In genomic region chr7:130939285-130940095, GRCh38 we compare ENCODE assay signal across 9 cellular contexts.
DNase-seq lines count a peak whose midpoint lies in the region; ATAC-seq and TF ChIP-seq lines count a peak whose summit lies in the region.
"Had no signal": no experiment of that assay in that cellular context is flagged by ENCODE, and none has a peak within 500 bp of the region (broad histone marks: within the 10 kb centered on the region; RNA-seq: fewer than 3 reads in every experiment).

No MANE protein-coding gene starts in this region.

- intact Hi-C loops in psoas muscle (cut with DNase I): loop anchor here (5.0 kb wide), 2 partner anchors 42 to 47 kb away; no protein-coding TSS in a partner anchor
- intact Hi-C loops in lower lobe of right lung (cut with DNase I): no loop called here

- no peaks in the 10 kb centered on the region for H3K9me3 Mint-ChIP-seq in effector memory CD8-positive, alpha-beta T cell

- H3K27ac Mint-ChIP-seq in effector memory CD8-positive, alpha-beta T cell: peak overlapping the region; percentile 98 to 99

- TF ChIP-seq POLR2A in Peyer's patch (IDR thresholded peaks at IDR 0.05): no peak

- H3K27ac ChIP-seq in Peyer's patch (peak overlapping the region; percentile 66 to 82 (median 69)), psoas muscle (peak overlapping the region; percentile 94), lower lobe of right lung (no peak overlapping the region), WERI-Rb-1 (no peak overlapping the region)

- no peaks in the 10 kb centered on the region for H3K36me3 ChIP-seq in Peyer's patch
- peaks cover 0 to 12% of the 10 kb centered on the region in 2 donors for H3K36me3 ChIP-seq in psoas muscle (ENCODE audit: insufficient read depth in 1 of 2, low read depth in 1 of 2)
- peaks cover 20% of the 10 kb centered on the region for H3K36me3 ChIP-seq in lower lobe of right lung
- no peaks in the 10 kb centered on the region for H3K36me3 ChIP-seq in WERI-Rb-1

- no peaks in the 10 kb centered on the region for H3K27me3 ChIP-seq in Peyer's patch
- no peaks in the 10 kb centered on the region for H3K27me3 ChIP-seq in psoas muscle (ENCODE audit: insufficient read depth in 3 of 3, low read length in 2 of 3)
- H3K27me3 ChIP-seq in lower lobe of right lung (ENCODE audit: low read depth): no peaks in the 10 kb centered on the region
- H3K27me3 ChIP-seq in WERI-Rb-1 (ENCODE audit: insufficient read depth, low read depth, severe bottlenecking): no peaks in the 10 kb centered on the region

- H3K4me1 ChIP-seq in Peyer's patch (peaks cover 0 to 39% (median 5%) of the 10 kb centered on the region in 4 donors), psoas muscle (peaks cover 44% of the 10 kb centered on the region), lower lobe of right lung (peaks cover 72% of the 10 kb centered on the region)

- TF ChIP-seq CTCF in Peyer's patch (IDR thresholded peaks at IDR 0.05) (peak in 2 of 6 experiments; percentile 19 to 46), psoas muscle (IDR thresholded peaks at IDR 0.05) (no peak), lower lobe of right lung (IDR thresholded peaks at IDR 0.05) (no peak), WERI-Rb-1 (IDR thresholded peaks at IDR 0.05; ENCODE audit: low read depth, low read length) (no peak)

- no peaks in the 10 kb centered on the region for H3K9me3 ChIP-seq in Peyer's patch
- H3K9me3 ChIP-seq in psoas muscle: no peaks in the 10 kb centered on the region
- no peaks in the 10 kb centered on the region for H3K9me3 ChIP-seq in lower lobe of right lung
- no peaks in the 10 kb centered on the region for H3K9me3 ChIP-seq in WERI-Rb-1 (ENCODE audit: severe bottlenecking)

- peak overlapping the region; percentile 87 to 92 for H3K4me3 Mint-ChIP-seq in effector memory CD8-positive, alpha-beta T cell

- peaks cover 92% of the 10 kb centered on the region for H3K36me3 Mint-ChIP-seq in effector memory CD8-positive, alpha-beta T cell (ENCODE audit: insufficient read depth)

- peak overlapping the region in 2 of 4 donors; percentile 43 to 51 for H3K4me3 ChIP-seq in Peyer's patch
- H3K4me3 ChIP-seq in psoas muscle: peak overlapping the region; percentile 81
- H3K4me3 ChIP-seq in lower lobe of right lung: no peak overlapping the region
- H3K4me3 ChIP-seq in WERI-Rb-1 (ENCODE audit: low read depth, low read length): no peak overlapping the region

- DNase-seq in EL (peak; percentile 64), Peyer's patch (no peak), psoas muscle (no peak), lower lobe of right lung (no peak), WERI-Rb-1 (no peak)
- DNase-seq in effector memory CD8-positive, alpha-beta T cell: no peak
- DNase-seq: activated CD4-positive, CD25-positive, alpha-beta regulatory T cell treated with anti-CD3 and anti-CD28 coated beads, Interleukin-2, amount 50 U/mL, for 72 hours had no signal

- 30 to 65% (median 35%) methylated on average over 3 of the region's 3 CpGs for WGBS in psoas muscle, 3 donors

- H3K4me1 Mint-ChIP-seq in effector memory CD8-positive, alpha-beta T cell (ENCODE audit: low read depth in 2 of 2): peaks cover 71 to 88% of the 10 kb centered on the region in 2 donors

- ATAC-seq in effector memory CD8-positive, alpha-beta T cell (replicated peaks): no peak
- peak in 3 of 4 donors; percentile 6 to 19 (median 8) for ATAC-seq in psoas muscle
- no peak for ATAC-seq in GM21447 (IDR thresholded peaks at IDR 0.05; ENCODE audit: unreplicated experiment)
- no peak for ATAC-seq in lower lobe of right lung
- no peak for ATAC-seq in HG03175 (IDR thresholded peaks at IDR 0.05; ENCODE audit: unreplicated experiment)

- H3K27me3 Mint-ChIP-seq in effector memory CD8-positive, alpha-beta T cell: no peaks in the 10 kb centered on the region

Comparison
In these comparisons a context has a peak if more than half of its experiments do, and no peak if none do; other contexts are left out.
1. H3K27ac ChIP-seq: peak in Peyer's patch (4 of 4) and psoas muscle (single experiment); none in lower lobe of right lung (single experiment) and WERI-Rb-1 (single experiment).
2. ATAC-seq: peak in psoas muscle (3 of 4); none in effector memory CD8-positive, alpha-beta T cell (single experiment), GM21447 (single experiment), lower lobe of right lung (0 of 2) and HG03175 (single experiment).